Comparison of ENCODE assay signal across 8 cellular contexts in the genomic region with DNA sequence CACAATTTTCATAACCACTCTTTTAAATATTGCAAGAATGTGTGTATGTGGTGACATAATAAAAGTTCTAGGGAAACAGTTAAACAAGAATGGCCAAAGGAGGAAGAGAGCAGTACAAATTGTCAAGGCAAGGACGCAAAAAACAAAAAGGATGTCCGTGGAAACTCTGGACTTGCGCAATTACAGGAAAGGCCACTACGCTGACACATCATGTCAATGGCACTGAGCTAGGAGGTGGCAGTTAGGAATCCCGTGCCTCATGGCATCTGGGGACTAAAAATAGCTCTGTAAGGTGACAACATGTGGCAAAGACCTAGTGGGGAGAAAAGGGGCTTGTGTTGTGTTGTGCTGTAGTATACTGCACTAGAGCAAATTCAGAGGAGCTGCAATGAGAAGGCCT.
DNase-seq lines count a peak whose midpoint lies in the region; ATAC-seq, FAIRE-seq and TF ChIP-seq lines count a peak whose summit lies in the region.
"Had no signal": no experiment of that assay in that cellular context is flagged by ENCODE, and none has a peak within 500 bp of the region (broad histone marks: within the 10 kb centered on the region; RNA-seq: fewer than 3 reads in every experiment).

No MANE protein-coding gene starts in this region.

- peaks cover 7% of the 10 kb centered on the region for H3K4me1 Mint-ChIP-seq in activated CD8-positive, alpha-beta T cell treated with anti-CD3 and anti-CD28 coated beads, Interleukin-2, amount 10 ng/mL, durations not matched to agents 7 days and 5 days (ENCODE audit: low read depth)

- H3K9me3 ChIP-seq in K562 (replicated peaks; ENCODE audit: control insufficient read depth, insufficient read depth, low read depth, low read length) (no peaks in the 10 kb centered on the region), left ventricle myocardium inferior (replicated peaks) (no peaks in the 10 kb centered on the region), upper lobe of right lung (no peaks in the 10 kb centered on the region)
- H3K9me3 ChIP-seq: testis had no signal

- CTCF ChIA-PET in K562 (lab: Yijun Ruan, JAX; ENCODE audit: low intra/inter-chr PET ratio): no interaction called here
- CTCF ChIA-PET in activated CD8-positive, alpha-beta T cell treated with anti-CD3 and anti-CD28 coated beads, Interleukin-2, amount 10 ng/mL, durations not matched to agents 7 days and 5 days (lab: Charles Lee): interaction anchor here (0.9 kb wide), 1 partner anchor 51 kb away, joined by 3 read pairs; no protein-coding TSS in a partner anchor

- POLR2A ChIA-PET in K562 (lab: Yijun Ruan, JAX): interaction anchor here (0.9 kb wide), 1 partner anchor 18 kb away, joined by 3 read pairs; no protein-coding TSS in a partner anchor
- POLR2A ChIA-PET in activated CD8-positive, alpha-beta T cell treated with anti-CD3 and anti-CD28 coated beads, Interleukin-2, amount 10 ng/mL, durations not matched to agents 7 days and 5 days (lab: Charles Lee): no interaction called here

- BruUV-seq in K562 (replicated peaks; lab: Mats Ljungman, UMichigan): no TSS peak

- H3K4me2 ChIP-seq in K562 (ENCODE audit: insufficient read depth, low read length): no peak overlapping the region

- no peak overlapping the region for H3K9ac ChIP-seq in K562 (ENCODE audit: insufficient read depth in 1 of 2, low read depth in 2 of 2, low read length in 2 of 2)

- in situ Hi-C loops in KBM-7 (cut with MboI; ENCODE audit: low pct_unique_long_range_greater_than_20kb, low sequenced_read_pairs) (no loop called here), K562 (cut with MboI) (no loop called here)

- WGBS in K562 (ENCODE audit: insufficient coverage, low coverage, missing lambda C conversion rate): 45% methylated on average over 5 of the region's 5 CpGs

- H3K4me3 ChIP-seq in K562: no peak overlapping the region
- no peak overlapping the region for H3K4me3 ChIP-seq in left ventricle myocardium inferior
- no peak overlapping the region for H3K4me3 ChIP-seq in upper lobe of right lung
- H3K4me3 ChIP-seq: testis had no signal

- no peak overlapping the region for H3K4me3 Mint-ChIP-seq in activated CD8-positive, alpha-beta T cell treated with anti-CD3 and anti-CD28 coated beads, Interleukin-2, amount 10 ng/mL, durations not matched to agents 7 days and 5 days

- no peaks in the 10 kb centered on the region for H3K9me3 Mint-ChIP-seq in activated CD8-positive, alpha-beta T cell treated with anti-CD3 and anti-CD28 coated beads, Interleukin-2, amount 10 ng/mL, durations not matched to agents 7 days and 5 days (ENCODE audit: insufficient read depth)

- H3K27ac ChIP-seq in K562 (ENCODE audit: extremely low read depth, low read depth, low read length): no peak overlapping the region
- peak overlapping the region; percentile 83 for H3K27ac ChIP-seq in left ventricle myocardium inferior (replicated peaks)
- H3K27ac ChIP-seq in upper lobe of right lung: no peak overlapping the region
- H3K27ac ChIP-seq: testis had no signal

- no peak for ATAC-seq in K562
- ATAC-seq in upper lobe of right lung: peak; percentile 43
- no peak for ATAC-seq in activated CD8-positive, alpha-beta T cell treated with anti-CD3 and anti-CD28 coated beads, Interleukin-2, amount 10 ng/mL, durations not matched to agents 7 days and 5 days

- H3K27ac Mint-ChIP-seq in activated CD8-positive, alpha-beta T cell treated with anti-CD3 and anti-CD28 coated beads, Interleukin-2, amount 10 ng/mL, durations not matched to agents 7 days and 5 days: no peak overlapping the region

- peak; percentile 40 for DNase-seq in KBM-7
- no peak for DNase-seq in K562 (ENCODE audit: extremely low read depth in 1 of 4, low spot score in 3 of 4)
- DNase-seq in left ventricle myocardium inferior: peak; percentile 43
- no peak for DNase-seq in upper lobe of right lung
- no peak for DNase-seq in NCI-H1105 (lab: John Stamatoyannopoulos, UW)
- DNase-seq in dedifferentiated amniotic fluid mesenchymal stem cell (ENCODE audit: extremely low spot score): no peak
- DNase-seq in activated CD8-positive, alpha-beta T cell treated with anti-CD3 and anti-CD28 coated beads, Interleukin-2, amount 10 ng/mL, durations not matched to agents 7 days and 5 days: no peak
- DNase-seq: testis had no signal

- H3K27me3 Mint-ChIP-seq in activated CD8-positive, alpha-beta T cell treated with anti-CD3 and anti-CD28 coated beads, Interleukin-2, amount 10 ng/mL, durations not matched to agents 7 days and 5 days (ENCODE audit: low read depth): no peaks in the 10 kb centered on the region

- intact Hi-C loops in K562 (cut with micrococcal nuclease): no loop called here
- intact Hi-C loops in left ventricle myocardium inferior (cut with micrococcal nuclease): no loop called here
- intact Hi-C loops in upper lobe of right lung (cut with DNase I): no loop called here

- no peaks in the 10 kb centered on the region for H3K36me3 Mint-ChIP-seq in activated CD8-positive, alpha-beta T cell treated with anti-CD3 and anti-CD28 coated beads, Interleukin-2, amount 10 ng/mL, durations not matched to agents 7 days and 5 days (ENCODE audit: low read depth)

- no peak for TF ChIP-seq EP300 in K562 (IDR thresholded peaks at IDR 0.05; ENCODE audit: low read length)

- H3K36me3 ChIP-seq in K562 (ENCODE audit: control insufficient read depth, insufficient read depth, low read length) (no peaks in the 10 kb centered on the region), left ventricle myocardium inferior (no peaks in the 10 kb centered on the region), upper lobe of right lung (no peaks in the 10 kb centered on the region)

- H2AFZ ChIP-seq in K562 (ENCODE audit: low read depth, low read length): no peak overlapping the region

- H3K4me1 ChIP-seq in K562 (replicated peaks in 1 of 2; ENCODE audit: control insufficient read depth in 2 of 2, insufficient read depth in 2 of 2, low read length in 2 of 2) (peaks cover 3 to 25% of the 10 kb centered on the region in 2 experiments; a peak in 3 of 5 replicates), left ventricle myocardium inferior (peaks cover 48% of the 10 kb centered on the region), upper lobe of right lung (peaks cover 12% of the 10 kb centered on the region)
- H3K4me1 ChIP-seq: testis had no signal

- H3K27me3 ChIP-seq in K562 (ENCODE audit: control insufficient read depth in 2 of 2, insufficient read depth in 2 of 2, low read length in 2 of 2) (peaks cover 0 to 10% of the 10 kb centered on the region in 2 experiments; a peak in 2 of 5 replicates), left ventricle myocardium inferior (ENCODE audit: low read depth) (no peaks in the 10 kb centered on the region), upper lobe of right lung (no peaks in the 10 kb centered on the region)
- H3K27me3 ChIP-seq: testis had no signal

- no peaks in the 10 kb centered on the region for H3K79me2 ChIP-seq in K562 (ENCODE audit: control insufficient read depth, insufficient read depth, low read length)

- no peaks in the 10 kb centered on the region for H3K9me1 ChIP-seq in K562 (ENCODE audit: control insufficient read depth, insufficient read depth, low read length)

- FAIRE-seq in K562 (lab: Jason Lieb, UNC): no peak

- no peak for TF ChIP-seq RAD21 in K562 (CRISPR knock-in tag; conservative IDR thresholded peaks at IDR 0.05 in 1 of 2, IDR thresholded peaks at IDR 0.05 in 1 of 2)

- TF ChIP-seq POLR2A in K562 (conservative IDR thresholded peaks at IDR 0.05): no peak

- no peaks in the 10 kb centered on the region for H4K20me1 ChIP-seq in K562 (replicated peaks; ENCODE audit: control insufficient read depth, insufficient read depth, low read length)

- no peak for TF ChIP-seq CTCF in K562 (IDR thresholded peaks at IDR 0.05 in 2 of 3, conservative IDR thresholded peaks at IDR 0.05 in 1 of 3; ENCODE audit: insufficient read depth in 2 of 3, low read depth in 1 of 3, low read length in 3 of 3)
- no peak for TF ChIP-seq CTCF in left ventricle myocardium inferior (IDR thresholded peaks at IDR 0.05; ENCODE audit: borderline replicate concordance)
- TF ChIP-seq CTCF in upper lobe of right lung (IDR thresholded peaks at IDR 0.05): no peak

TF ChIP-seq in K562, 482 proteins besides CTCF, POLR2A, EP300 and RAD21 (continues in another document):
- TF ChIP-seq ETV6 (IDR thresholded peaks at IDR 0.05; ENCODE audit: borderline replicate concordance in 1 of 2, low read depth in 2 of 2, low read length in 1 of 2): no peak
- no peak for TF ChIP-seq ETV6 (CRISPR knock-in tag; IDR thresholded peaks at IDR 0.05; ENCODE audit: borderline replicate concordance)
- TF ChIP-seq, protein P1, sequence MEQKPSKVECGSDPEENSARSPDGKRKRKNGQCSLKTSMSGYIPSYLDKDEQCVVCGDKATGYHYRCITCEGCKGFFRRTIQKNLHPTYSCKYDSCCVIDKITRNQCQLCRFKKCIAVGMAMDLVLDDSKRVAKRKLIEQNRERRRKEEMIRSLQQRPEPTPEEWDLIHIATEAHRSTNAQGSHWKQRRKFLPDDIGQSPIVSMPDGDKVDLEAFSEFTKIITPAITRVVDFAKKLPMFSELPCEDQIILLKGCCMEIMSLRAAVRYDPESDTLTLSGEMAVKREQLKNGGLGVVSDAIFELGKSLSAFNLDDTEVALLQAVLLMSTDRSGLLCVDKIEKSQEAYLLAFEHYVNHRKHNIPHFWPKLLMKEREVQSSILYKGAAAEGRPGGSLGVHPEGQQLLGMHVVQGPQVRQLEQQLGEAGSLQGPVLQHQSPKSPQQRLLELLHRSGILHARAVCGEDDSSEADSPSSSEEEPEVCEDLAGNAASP (IDR thresholded peaks at IDR 0.05): no peak
- TF ChIP-seq ZNF431 (CRISPR knock-in tag; IDR thresholded peaks at IDR 0.05): no peak
- TF ChIP-seq ZNF41 (CRISPR knock-in tag; conservative IDR thresholded peaks at IDR 0.05): no peak
- no peak for TF ChIP-seq RB1 (IDR thresholded peaks at IDR 0.05; ENCODE audit: low read depth)
- no peak for TF ChIP-seq YY1 (IDR thresholded peaks at IDR 0.05; ENCODE audit: borderline replicate concordance in 1 of 3, control insufficient read depth in 1 of 3, extremely low read depth in 1 of 3, insufficient read depth in 3 of 3, insufficient read length in 1 of 3, insufficient replicate concordance in 2 of 3, low read depth in 1 of 3, low read length in 2 of 3)
- TF ChIP-seq MYNN (IDR thresholded peaks at IDR 0.05): no peak
- no peak for TF ChIP-seq MYNN (CRISPR knock-in tag; IDR thresholded peaks at IDR 0.05)
- no peak for TF ChIP-seq CBX8 (IDR thresholded peaks at IDR 0.05; ENCODE audit: borderline replicate concordance, extremely low read depth, low read depth, low read length, poor library complexity, severe bottlenecking)
- TF ChIP-seq ZFP1 (CRISPR knock-in tag; IDR thresholded peaks at IDR 0.05): no peak
- TF ChIP-seq, protein P2, sequence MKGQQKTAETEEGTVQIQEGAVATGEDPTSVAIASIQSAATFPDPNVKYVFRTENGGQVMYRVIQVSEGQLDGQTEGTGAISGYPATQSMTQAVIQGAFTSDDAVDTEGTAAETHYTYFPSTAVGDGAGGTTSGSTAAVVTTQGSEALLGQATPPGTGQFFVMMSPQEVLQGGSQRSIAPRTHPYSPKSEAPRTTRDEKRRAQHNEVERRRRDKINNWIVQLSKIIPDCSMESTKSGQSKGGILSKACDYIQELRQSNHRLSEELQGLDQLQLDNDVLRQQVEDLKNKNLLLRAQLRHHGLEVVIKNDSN (CRISPR knock-in tag; IDR thresholded peaks at IDR 0.05): no peak

Comparison
In these comparisons a context has a peak if more than half of its experiments do, and no peak if none do; other contexts are left out.
1. DNase-seq: peak in KBM-7 (single experiment) and left ventricle myocardium inferior (single experiment); none in K562 (0 of 4), upper lobe of right lung (single experiment), NCI-H1105 (single experiment), dedifferentiated amniotic fluid mesenchymal stem cell (single experiment) and activated CD8-positive, alpha-beta T cell treated with anti-CD3 and anti-CD28 coated beads, Interleukin-2, amount 10 ng/mL, durations not matched to agents 7 days and 5 days (single experiment).